Comparison of ENCODE assay signal across 8 cellular contexts in genomic region chr18:55779461-55779710, GRCh38.
DNase-seq lines count a peak whose midpoint lies in the region; ATAC-seq, FAIRE-seq and TF ChIP-seq lines count a peak whose summit lies in the region.

No MANE protein-coding gene starts in this region.

- H3K4me3 Mint-ChIP-seq in astrocyte (ENCODE audit: unreplicated experiment) = peak overlapping the region; percentile 86

- DNase-seq in NCI-H82 (lab: John Stamatoyannopoulos, UW) (peak; percentile 36), NCI-H82 treated with DMSO at 0.1 percent for 48 hours (lab: John Stamatoyannopoulos, UW; ENCODE audit: unreplicated experiment) (no peak), astrocyte (ENCODE audit: low read depth) (no peak), kidney tubule cell (ENCODE audit: low spot score) (peak; percentile 17), mesenteric fat pad (ENCODE audit: low spot score) (no peak), NCI-H2029 treated with DMSO at 0.1 percent for 48 hours (lab: John Stamatoyannopoulos, UW) (no peak)

- H3K79me2 ChIP-seq in astrocyte (ENCODE audit: insufficient read depth, low read length) = no peaks in the 10 kb centered on the region

- no peaks in the 10 kb centered on the region for H3K27me3 ChIP-seq in astrocyte (ENCODE audit: insufficient read depth, low read length)

- H3K36me3 ChIP-seq in astrocyte (ENCODE audit: insufficient read depth, low read length) = no peaks in the 10 kb centered on the region

- H3K4me2 ChIP-seq in astrocyte (ENCODE audit: low read length) = peak overlapping the region; percentile 93

- H3K27ac ChIP-seq in astrocyte (ENCODE audit: low read depth, low read length) (no peak overlapping the region), temporal lobe (ENCODE audit: low read depth, low read length) (peak overlapping the region; percentile 87)

- no peak for ATAC-seq in HG03469 (IDR thresholded peaks at IDR 0.05; ENCODE audit: unreplicated experiment)

- no peaks in the 10 kb centered on the region for H3K9me3 Mint-ChIP-seq in astrocyte (ENCODE audit: unreplicated experiment)

- peak overlapping the region; percentile 61 for H3K4me3 ChIP-seq in astrocyte (ENCODE audit: insufficient read depth, low read depth, low read length)

- no peaks in the 10 kb centered on the region for H4K20me1 ChIP-seq in astrocyte (ENCODE audit: insufficient read depth, low read length)

- no peaks in the 10 kb centered on the region for H3K27me3 Mint-ChIP-seq in astrocyte (ENCODE audit: low read depth, unreplicated experiment)

- peak overlapping the region; percentile 81 for H3K27ac Mint-ChIP-seq in astrocyte (ENCODE audit: unreplicated experiment)

- H3K9ac ChIP-seq in astrocyte (ENCODE audit: low read length) = peak overlapping the region; percentile 79

- peak overlapping the region; percentile 88 for H2AFZ ChIP-seq in astrocyte (ENCODE audit: low read depth, low read length)

- no peak for TF ChIP-seq CTCF in astrocyte (IDR thresholded peaks at IDR 0.05; ENCODE audit: insufficient read depth, low read depth, low read length)

- peaks cover 26% of the 10 kb centered on the region for H3K4me1 Mint-ChIP-seq in astrocyte (ENCODE audit: low read depth, unreplicated experiment)

- peaks cover 4% of the 10 kb centered on the region for H3K4me1 ChIP-seq in astrocyte (ENCODE audit: insufficient read depth, low read length)

- no peaks in the 10 kb centered on the region for H3K36me3 Mint-ChIP-seq in astrocyte (ENCODE audit: low read depth, unreplicated experiment)

- no peak for FAIRE-seq in astrocyte (lab: Jason Lieb, UNC)

- no peaks in the 10 kb centered on the region for H3K9me3 ChIP-seq in astrocyte (ENCODE audit: insufficient read depth, low read depth, low read length)

Comparison
In these comparisons a context has a peak if more than half of its experiments do, and no peak if none do; other contexts are left out.
1. DNase-seq: peak in NCI-H82 (single experiment) and kidney tubule cell (single experiment); none in NCI-H82 treated with DMSO at 0.1 percent for 48 hours (single experiment), astrocyte (single experiment), mesenteric fat pad (single experiment) and NCI-H2029 treated with DMSO at 0.1 percent for 48 hours (single experiment).